In genomic region chr13:21232196-21232595, GRCh38 we compare ENCODE assay signal across 14 cellular contexts. TPM values are rescaled to one million over a fixed set of nuclear protein-coding genes. Genes with fewer than 3 reads are reported as not detected.
DNase-seq lines count a peak whose midpoint lies in the region; ATAC-seq and TF ChIP-seq lines count a peak whose summit lies in the region.
"Had no signal": no experiment of that assay in that cellular context is flagged by ENCODE, and none has a peak within 500 bp of the region (broad histone marks: within the 10 kb centered on the region; RNA-seq: fewer than 3 reads in every experiment).

No MANE protein-coding gene starts in this region.

- H3K36me3 Mint-ChIP-seq in T-helper 2 cell treated with Interferon-gamma antibody and Interleukin-4, amounts not matched to agents 5 μg/mL and 100 μg/mL, for 36 hours (ENCODE audit: low read depth) = no peaks in the 10 kb centered on the region
- H3K36me3 Mint-ChIP-seq: neural progenitor cell had no signal

- peak; percentile 43 for ATAC-seq in stimulated activated naive CD8-positive, alpha-beta T cell treated with anti-CD3 and anti-CD28 coated beads, Interleukin-15, amount 100 ng/mL, for 72 hours
- no peak for ATAC-seq in GM18502 (IDR thresholded peaks at IDR 0.05; ENCODE audit: poor library complexity, unreplicated experiment)

- H3K27ac ChIP-seq in cardiac muscle cell = no peak overlapping the region
- H3K27ac ChIP-seq: KMS-11, neural progenitor cell had no signal

- H3K4me3 ChIP-seq in cardiac muscle cell = no peak overlapping the region
- H3K4me3 ChIP-seq: neural progenitor cell had no signal

- no peaks in the 10 kb centered on the region for H3K27me3 ChIP-seq in cardiac muscle cell
- H3K27me3 ChIP-seq: neural progenitor cell had no signal

- DNase-seq in HCEC 1CT = peak; percentile 63
- no peak for DNase-seq in T-helper 2 cell treated with Interferon-gamma antibody and Interleukin-4, amounts not matched to agents 5 μg/mL and 100 μg/mL, for 36 hours (ENCODE audit: low spot score)
- peak in 1 of 2 donors; percentile 69 for DNase-seq in cardiac muscle cell (ENCODE audit: low read depth in 1 of 2, low spot score in 1 of 2)
- no peak for DNase-seq in stimulated activated naive CD8-positive, alpha-beta T cell treated with anti-CD3 and anti-CD28 coated beads, Interleukin-15, amount 100 ng/mL, for 72 hours
- DNase-seq in pons (ENCODE audit: low spot score) = no peak
- DNase-seq in NCI-H1417 (lab: John Stamatoyannopoulos, UW) = no peak
- DNase-seq: activated T-cell treated with anti-CD3 and anti-CD28 coated beads, Interleukin-2, amount 50 U/mL, for 24 hours; DMS 273 treated with DMSO at 0.1 percent for 48 hours; erythroblast; NCI-H446 treated with DMSO at 0.1 percent for 48 hours had no signal

- no peaks in the 10 kb centered on the region for H3K9me3 ChIP-seq in cardiac muscle cell (ENCODE audit: low read depth)

- no peaks in the 10 kb centered on the region for H3K9me3 Mint-ChIP-seq in T-helper 2 cell treated with Interferon-gamma antibody and Interleukin-4, amounts not matched to agents 5 μg/mL and 100 μg/mL, for 36 hours
- H3K9me3 Mint-ChIP-seq in stimulated activated naive CD8-positive, alpha-beta T cell treated with anti-CD3 and anti-CD28 coated beads, Interleukin-15, amount 100 ng/mL, for 72 hours = no peaks in the 10 kb centered on the region
- H3K9me3 Mint-ChIP-seq: activated T-cell treated with anti-CD3 and anti-CD28 coated beads, Interleukin-2, amount 50 U/mL, for 24 hours; central memory CD8-positive, alpha-beta T cell had no signal

- no peak overlapping the region for H3K27ac Mint-ChIP-seq in T-helper 2 cell treated with Interferon-gamma antibody and Interleukin-4, amounts not matched to agents 5 μg/mL and 100 μg/mL, for 36 hours
- peak overlapping the region in 1 of 2 donors; percentile 27 for H3K27ac Mint-ChIP-seq in stimulated activated naive CD8-positive, alpha-beta T cell treated with anti-CD3 and anti-CD28 coated beads, Interleukin-15, amount 100 ng/mL, for 72 hours
- H3K27ac Mint-ChIP-seq: activated T-cell treated with anti-CD3 and anti-CD28 coated beads, Interleukin-2, amount 50 U/mL, for 24 hours; neural progenitor cell had no signal

- no peaks in the 10 kb centered on the region for H3K36me3 ChIP-seq in cardiac muscle cell
- H3K36me3 ChIP-seq: neural progenitor cell had no signal

- peak overlapping the region; percentile 24 for H3K4me3 Mint-ChIP-seq in T-helper 2 cell treated with Interferon-gamma antibody and Interleukin-4, amounts not matched to agents 5 μg/mL and 100 μg/mL, for 36 hours
- H3K4me3 Mint-ChIP-seq in stimulated activated naive CD8-positive, alpha-beta T cell treated with anti-CD3 and anti-CD28 coated beads, Interleukin-15, amount 100 ng/mL, for 72 hours = no peak overlapping the region
- H3K4me3 Mint-ChIP-seq: activated T-cell treated with anti-CD3 and anti-CD28 coated beads, Interleukin-2, amount 50 U/mL, for 24 hours; central memory CD8-positive, alpha-beta T cell; neural progenitor cell had no signal

- H3K4me1 ChIP-seq in cardiac muscle cell (ENCODE audit: low read depth) = no peaks in the 10 kb centered on the region
- H3K4me1 ChIP-seq: neural progenitor cell had no signal

- peak; percentile 14 for TF ChIP-seq CTCF in cardiac muscle cell (IDR thresholded peaks at IDR 0.05; ENCODE audit: low read depth, low read length)

- H3K4me1 Mint-ChIP-seq in T-helper 2 cell treated with Interferon-gamma antibody and Interleukin-4, amounts not matched to agents 5 μg/mL and 100 μg/mL, for 36 hours (ENCODE audit: low read depth) = peaks cover 15% of the 10 kb centered on the region
- peaks cover 14% of the 10 kb centered on the region for H3K4me1 Mint-ChIP-seq in stimulated activated naive CD8-positive, alpha-beta T cell treated with anti-CD3 and anti-CD28 coated beads, Interleukin-15, amount 100 ng/mL, for 72 hours
- H3K4me1 Mint-ChIP-seq: central memory CD8-positive, alpha-beta T cell had no signal

- H3K27me3 Mint-ChIP-seq in T-helper 2 cell treated with Interferon-gamma antibody and Interleukin-4, amounts not matched to agents 5 μg/mL and 100 μg/mL, for 36 hours (ENCODE audit: low read depth) = no peaks in the 10 kb centered on the region
- H3K27me3 Mint-ChIP-seq in stimulated activated naive CD8-positive, alpha-beta T cell treated with anti-CD3 and anti-CD28 coated beads, Interleukin-15, amount 100 ng/mL, for 72 hours = peaks cover 25% of the 10 kb centered on the region

RNA-seq across cellular contexts. Expression of gene MRPL57, which starts 55.7 kb away (rescaled TPM):
- 40.9 and 74.1 TPM in 2 replicates for total RNA-seq in cardiac muscle cell
- polyA plus RNA-seq in cardiac muscle cell = 55.3 and 60.4 TPM in 2 replicates

RNA-seq across cellular contexts. Expression of gene SKA3, which starts 55.8 kb away (rescaled TPM):
- total RNA-seq in cardiac muscle cell = 4.1 and 7.8 TPM in 2 replicates
- 5.1 and 16.9 TPM in 2 replicates for polyA plus RNA-seq in cardiac muscle cell
